ENCODE assay signal across 8 cellular contexts in the genomic region with DNA sequence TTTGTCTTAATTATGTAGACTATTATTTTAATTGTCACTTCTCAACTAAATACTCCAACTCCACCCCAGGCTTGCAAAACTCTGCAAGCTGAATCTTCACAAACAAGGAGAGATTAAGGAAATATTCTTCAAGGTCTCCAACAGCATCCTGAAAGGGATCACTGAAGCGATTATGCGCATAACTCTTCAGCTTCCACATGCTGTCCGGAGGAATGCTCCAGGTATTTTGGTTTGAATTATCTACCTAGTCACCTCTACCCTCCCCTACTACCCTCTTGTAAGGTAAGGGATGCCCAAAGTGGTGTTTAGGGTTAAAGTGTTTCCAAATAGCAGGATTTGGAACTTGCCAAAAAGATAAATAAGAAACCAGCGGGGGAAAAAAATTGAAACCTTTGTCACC. TPM values are rescaled to one million over a fixed set of nuclear protein-coding genes. Genes with fewer than 3 reads are reported as not detected.
DNase-seq lines count a peak whose midpoint lies in the region; ATAC-seq, FAIRE-seq and TF ChIP-seq lines count a peak whose summit lies in the region.

No MANE protein-coding gene starts in this region.

- no peaks in the 10 kb centered on the region for H3K9me3 ChIP-seq in GM12878 (replicated peaks; ENCODE audit: control insufficient read depth, insufficient read depth, low read length)

- peaks cover 33% of the 10 kb centered on the region for H3K4me1 Mint-ChIP-seq in stimulated activated naive CD8-positive, alpha-beta T cell treated with anti-CD3 and anti-CD28 coated beads, Interleukin-15, Interleukin-2, amounts not matched to agents 100 ng/mL and 50 ng/mL, for 24 hours (ENCODE audit: low read depth)
- H3K4me1 Mint-ChIP-seq in mesothelial cell of epicardium: peaks cover 47% of the 10 kb centered on the region

- no peak overlapping the region for H3K27ac ChIP-seq in GM12878 (ENCODE audit: control insufficient read depth, insufficient read depth)

- peaks cover 21% of the 10 kb centered on the region for H3K27me3 Mint-ChIP-seq in stimulated activated naive CD8-positive, alpha-beta T cell treated with anti-CD3 and anti-CD28 coated beads, Interleukin-15, Interleukin-2, amounts not matched to agents 100 ng/mL and 50 ng/mL, for 24 hours
- H3K27me3 Mint-ChIP-seq in mesothelial cell of epicardium (ENCODE audit: low read depth): no peaks in the 10 kb centered on the region

- no peaks in the 10 kb centered on the region for H4K20me1 ChIP-seq in GM12878 (ENCODE audit: control insufficient read depth, insufficient read depth)

- no peak for TF ChIP-seq RAD21 in GM12878 (IDR thresholded peaks at IDR 0.05; ENCODE audit: insufficient read depth, low read depth, low read length)

- TSS peak; percentile 52 for BruUV-seq in GM12878 (replicated peaks; lab: Mats Ljungman, UMichigan)

- no peaks in the 10 kb centered on the region for H3K9me3 Mint-ChIP-seq in stimulated activated naive CD8-positive, alpha-beta T cell treated with anti-CD3 and anti-CD28 coated beads, Interleukin-15, Interleukin-2, amounts not matched to agents 100 ng/mL and 50 ng/mL, for 24 hours
- no peaks in the 10 kb centered on the region for H3K9me3 Mint-ChIP-seq in mesothelial cell of epicardium

- no peak for TF ChIP-seq EP300 in GM12878 (IDR thresholded peaks at IDR 0.05; ENCODE audit: borderline replicate concordance in 1 of 2, control insufficient read depth in 1 of 2, low read depth in 2 of 2, low read length in 2 of 2)

- no peak for DNase-seq in stimulated activated naive CD8-positive, alpha-beta T cell treated with anti-CD3 and anti-CD28 coated beads, Interleukin-15, Interleukin-2, amounts not matched to agents 100 U/mL and 50 U/mL, for 24 hours
- DNase-seq in GM12878 (ENCODE audit: low read depth, low spot score): no peak
- no peak for DNase-seq in mesothelial cell of epicardium (ENCODE audit: low spot score in 2 of 2, unreplicated experiment in 2 of 2)
- DNase-seq in OCI-M1 (lab: John Stamatoyannopoulos, UW): no peak
- no peak for DNase-seq in mesenteric fat pad (ENCODE audit: low spot score)
- no peak for DNase-seq in ureter (ENCODE audit: low spot score)
- no peak for DNase-seq in NCI-H1105 (lab: John Stamatoyannopoulos, UW)

- peaks cover 17% of the 10 kb centered on the region for H3K4me1 ChIP-seq in GM12878 (ENCODE audit: control insufficient read depth, insufficient read depth, low read length)

- 58% methylated on average over 4 of the region's 4 CpGs for WGBS in GM12878 (ENCODE audit: insufficient coverage, insufficient replicate concordance, low lambda C conversion rate, missing lambda C conversion rate)

- TF ChIP-seq CTCF in GM12878 (IDR thresholded peaks at IDR 0.05 in 2 of 3, conservative IDR thresholded peaks at IDR 0.05 in 1 of 3; ENCODE audit: control insufficient read depth in 2 of 3, extremely low read depth in 1 of 3, insufficient read depth in 1 of 3, low read depth in 3 of 3, low read length in 3 of 3) (no peak), mesothelial cell of epicardium (IDR thresholded peaks at IDR 0.05; ENCODE audit: unreplicated experiment) (no peak)

- intact Hi-C loops in GM12878 (cut with micrococcal nuclease; ENCODE audit: unreplicated experiment): loop anchor here (5.0 to 10.0 kb wide), 3 partner anchors 120 to 372 kb away; a partner anchor contains a TSS

- POLR2A ChIA-PET in GM12878 (lab: Charles Lee): interaction anchor here (2.9 kb wide), 1 partner anchor 10 kb away, joined by 17 read pairs; no protein-coding TSS in a partner anchor

- TF ChIP-seq POLR2A in GM12878 (IDR thresholded peaks at IDR 0.05; ENCODE audit: low read depth, low read length): no peak

- peak overlapping the region; percentile 28 for H3K4me2 ChIP-seq in GM12878 (ENCODE audit: control insufficient read depth, insufficient read depth)

- H2AFZ ChIP-seq in GM12878 (ENCODE audit: control insufficient read depth, low read depth, low read length): no peak overlapping the region

- H3K36me3 ChIP-seq in GM12878 (ENCODE audit: control insufficient read depth in 2 of 2, insufficient read depth in 2 of 2, low read length in 1 of 2): no peaks in the 10 kb centered on the region

- no peaks in the 10 kb centered on the region; a peak in 1 of 4 replicates for H3K27me3 ChIP-seq in GM12878 (replicated peaks in 1 of 2; ENCODE audit: control insufficient read depth in 2 of 2, insufficient read depth in 2 of 2, low read length in 1 of 2)

- H3K79me2 ChIP-seq in GM12878 (ENCODE audit: control insufficient read depth, insufficient read depth, low read length): peaks cover 32% of the 10 kb centered on the region

- no peak overlapping the region for H3K27ac Mint-ChIP-seq in stimulated activated naive CD8-positive, alpha-beta T cell treated with anti-CD3 and anti-CD28 coated beads, Interleukin-15, Interleukin-2, amounts not matched to agents 100 ng/mL and 50 ng/mL, for 24 hours
- H3K27ac Mint-ChIP-seq in mesothelial cell of epicardium: peak overlapping the region; percentile 71

- SMC1A ChIA-PET in GM12878 (lab: Charles Lee; ENCODE audit: uncharacterized antibody, unreplicated experiment): interaction anchor here (0.6 to 1.8 kb wide), 4 partner anchors 9 to 325 kb away, joined by 3 to 4 read pairs (median 4); no protein-coding TSS in a partner anchor

- RAD21 ChIA-PET in GM12878 (lab: Charles Lee; ENCODE audit: unreplicated experiment): interaction anchor here (1.5 to 2.5 kb wide), 2 partner anchors 10 to 42 kb away, joined by 5 to 14 read pairs; no protein-coding TSS in a partner anchor

- peak overlapping the region; percentile 83 for H3K4me3 Mint-ChIP-seq in stimulated activated naive CD8-positive, alpha-beta T cell treated with anti-CD3 and anti-CD28 coated beads, Interleukin-15, Interleukin-2, amounts not matched to agents 100 ng/mL and 50 ng/mL, for 24 hours
- H3K4me3 Mint-ChIP-seq in mesothelial cell of epicardium: peak overlapping the region; percentile 83

- CTCF ChIA-PET in GM12878 (lab: Yijun Ruan, JAX): interaction anchor here (0.6 to 2.5 kb wide), 2 partner anchors 10 to 28 kb away, joined by 3 to 7 read pairs; no protein-coding TSS in a partner anchor

- H3K36me3 Mint-ChIP-seq in stimulated activated naive CD8-positive, alpha-beta T cell treated with anti-CD3 and anti-CD28 coated beads, Interleukin-15, Interleukin-2, amounts not matched to agents 100 ng/mL and 50 ng/mL, for 24 hours (ENCODE audit: low read depth): no peaks in the 10 kb centered on the region
- no peaks in the 10 kb centered on the region for H3K36me3 Mint-ChIP-seq in mesothelial cell of epicardium

- H3K4me3 ChIP-seq in GM12878: peak overlapping the region; percentile 94

- in situ Hi-C loops in GM12878 (cut with MboI): loop anchor here (10.0 kb wide), 1 partner anchor 370 kb away; a partner anchor contains a TSS

- H3K9ac ChIP-seq in GM12878 (ENCODE audit: control insufficient read depth, insufficient read depth, low read length): peak overlapping the region; percentile 90; the same call in 1 of the 2 replicates

- ATAC-seq in stimulated activated naive CD8-positive, alpha-beta T cell treated with anti-CD3 and anti-CD28 coated beads, Interleukin-15, Interleukin-2, amounts not matched to agents 100 U/mL and 50 U/mL, for 24 hours: no peak
- no peak for ATAC-seq in GM12878

- FAIRE-seq in GM12878 (lab: Jason Lieb, UNC): no peak

TF ChIP-seq in GM12878, 131 proteins besides CTCF, POLR2A, EP300 and RAD21:
- TF ChIP-seq SP1 (IDR thresholded peaks at IDR 0.05; ENCODE audit: low read depth, low read length) (no peak), RELA (IDR thresholded peaks at IDR 0.05; ENCODE audit: borderline replicate concordance, partially characterized antibody) (no peak), BRCA1 (IDR thresholded peaks at IDR 0.05; ENCODE audit: low read depth, low read length) (no peak), KLF5 (IDR thresholded peaks at IDR 0.05; ENCODE audit: partially characterized antibody) (no peak), MYC (IDR thresholded peaks at IDR 0.05; ENCODE audit: insufficient read depth, insufficient read length, insufficient replicate concordance, low read length, severe bottlenecking) (no peak), ZNF274 (IDR thresholded peaks at IDR 0.05; ENCODE audit: insufficient read depth, insufficient read length) (no peak), NFXL1 (IDR thresholded peaks at IDR 0.05; ENCODE audit: borderline replicate concordance) (no peak), ZZZ3 (IDR thresholded peaks at IDR 0.05; ENCODE audit: control insufficient read depth, insufficient read length, low read depth) (no peak), MEF2A (IDR thresholded peaks at IDR 0.05; ENCODE audit: insufficient read depth, low read depth, low read length) (no peak)

RNA-seq across cellular contexts. Expression of a gene that starts 11.7 kb away (rescaled TPM):
- 8.2 and 14.4 TPM in 2 replicates for total RNA-seq in GM12878 (2013; cell fraction: nucleolus; rRNA removed)
- total RNA-seq in GM12878 (2014; rRNA removed): 1.7 and 2.9 TPM in 2 replicates
- 0.92 and 1.5 TPM in 2 replicates for total RNA-seq in GM12878 (2014; rRNA removed; fragmentation: Illumina TruSeq; extraction: Trizol)
- total RNA-seq in GM12878 (2021): 4.0 and 5.7 TPM in 2 replicates
- polyA plus RNA-seq in GM12878 (2011; ENCODE audit: low read depth): 3.3 TPM
- polyA plus RNA-seq in GM12878 (2011; rRNA removed): 4.8 and 6.1 TPM in 2 replicates
- polyA plus RNA-seq in GM12878 (2011; cell fraction: cytosol; rRNA removed): 4.7 and 10.5 TPM in 2 replicates
- 19.4 TPM in 2 replicates for polyA plus RNA-seq in GM12878 (2011; cell fraction: nucleus; rRNA removed)
- 4.5 and 5.3 TPM in 2 replicates for polyA plus RNA-seq in GM12878 (2012)
- polyA plus RNA-seq in GM12878 (2014; fragmentation: Illumina TruSeq; extraction: Trizol): 2.8 and 3.0 TPM in 2 replicates
- under 1 TPM; 0.16 to 0.48 TPM for polyA plus RNA-seq in GM12878 (2014; fragmentation: Nextera tagmentation; extraction: Ambion mirVana)
- 2.5 and 3.2 TPM in 2 replicates for polyA plus RNA-seq in GM12878 (2014; rRNA removed)
- 1 to 10 TPM; 2.3 TPM for polyA plus RNA-seq in GM12878 (2016; fragmentation: Nextera tagmentation; extraction: Ambion mirVana)
- polyA minus RNA-seq in GM12878 (2011; rRNA and poly(A)+ RNA removed): 17.5 and 21.4 TPM in 2 replicates
- 9.3 and 12.0 TPM in 2 replicates for polyA minus RNA-seq in GM12878 (2011; cell fraction: cytosol; rRNA and poly(A)+ RNA removed)
- 21.4 and 38.0 TPM in 2 replicates for polyA minus RNA-seq in GM12878 (2011; cell fraction: nucleus; rRNA and poly(A)+ RNA removed)
- 29.9 to 36.3 TPM (median 36.1 TPM) in 3 replicates for total RNA-seq in mesothelial cell of epicardium
- total RNA-seq in mesenteric fat pad: 12.5 TPM
- total RNA-seq in ureter: 81.0 TPM
